In genomic region chr5:96093890-96094381, GRCh38 we compare ENCODE assay signal across 12 cellular contexts.
DNase-seq lines count a peak whose midpoint lies in the region; ATAC-seq, FAIRE-seq and TF ChIP-seq lines count a peak whose summit lies in the region.
"Had no signal": no experiment of that assay in that cellular context is flagged by ENCODE, and none has a peak within 500 bp of the region (broad histone marks: within the 10 kb centered on the region; RNA-seq: fewer than 3 reads in every experiment).

No MANE protein-coding gene starts in this region.

- TF ChIP-seq CTCF in progenitor cell of endocrine pancreas (IDR thresholded peaks at IDR 0.05; ENCODE audit: unreplicated experiment), result no peak

- H3K9me3 Mint-ChIP-seq in progenitor cell of endocrine pancreas (ENCODE audit: low read depth), result peaks cover 15% of the 10 kb centered on the region
- peaks cover 4% of the 10 kb centered on the region for H3K9me3 Mint-ChIP-seq in activated T-cell treated with anti-CD3 and anti-CD28 coated beads, Interleukin-2, amount 50 U/mL, for 4 hours

- H3K4me1 Mint-ChIP-seq in progenitor cell of endocrine pancreas (ENCODE audit: low read depth), result peaks cover 31% of the 10 kb centered on the region
- no peaks in the 10 kb centered on the region for H3K4me1 Mint-ChIP-seq in activated T-cell treated with anti-CD3 and anti-CD28 coated beads, Interleukin-2, amount 50 U/mL, for 4 hours (ENCODE audit: low read depth)

- H3K36me3 Mint-ChIP-seq in progenitor cell of endocrine pancreas (ENCODE audit: insufficient read depth), result peaks cover 3% of the 10 kb centered on the region
- no peaks in the 10 kb centered on the region for H3K36me3 Mint-ChIP-seq in activated T-cell treated with anti-CD3 and anti-CD28 coated beads, Interleukin-2, amount 50 U/mL, for 4 hours (ENCODE audit: insufficient read depth)

- H3K27ac Mint-ChIP-seq in progenitor cell of endocrine pancreas, result peak overlapping the region; percentile 73
- H3K27ac Mint-ChIP-seq: activated CD4-positive, alpha-beta T cell treated with anti-CD3 and anti-CD28 coated beads for 36 hours had no signal

- no peaks in the 10 kb centered on the region for H3K27me3 Mint-ChIP-seq in progenitor cell of endocrine pancreas
- H3K27me3 Mint-ChIP-seq in activated T-cell treated with anti-CD3 and anti-CD28 coated beads, Interleukin-2, amount 50 U/mL, for 4 hours (ENCODE audit: low read depth), result no peaks in the 10 kb centered on the region
- H3K27me3 Mint-ChIP-seq: activated CD4-positive, alpha-beta T cell treated with anti-CD3 and anti-CD28 coated beads for 36 hours had no signal

- DNase-seq in ELR (ENCODE audit: low read depth), result peak; percentile 51
- peak; percentile 69 for DNase-seq in RCC 7860 (ENCODE audit: low spot score)
- peak; percentile 46 for DNase-seq in fibroblast of gingiva (ENCODE audit: low read depth)
- no peak for DNase-seq in progenitor cell of endocrine pancreas (ENCODE audit: low spot score, unreplicated experiment)
- no peak for DNase-seq in activated T-cell treated with anti-CD3 and anti-CD28 coated beads, Interleukin-2, amount 50 U/mL, for 4 hours
- DNase-seq in nucleus accumbens (lab: John Stamatoyannopoulos, UW), result no peak
- no peak for DNase-seq in NCI-H1694 treated with DMSO at 0.1 percent for 48 hours (lab: John Stamatoyannopoulos, UW)
- DNase-seq: activated CD4-positive, alpha-beta T cell treated with anti-CD3 and anti-CD28 coated beads for 36 hours; activated T-cell treated with anti-CD3 and anti-CD28 coated beads, Interleukin-2, amount 50 U/mL, for 48 hours; hypothalamus; T-helper 1 cell had no signal

- no peak for ATAC-seq in activated T-cell treated with anti-CD3 and anti-CD28 coated beads, Interleukin-2, amount 50 U/mL, for 4 hours
- ATAC-seq in HG03045 (IDR thresholded peaks at IDR 0.05; ENCODE audit: unreplicated experiment), result no peak
- ATAC-seq: activated CD4-positive, alpha-beta T cell treated with anti-CD3 and anti-CD28 coated beads for 36 hours had no signal

- H3K4me3 Mint-ChIP-seq in progenitor cell of endocrine pancreas (ENCODE audit: low read depth), result no peak overlapping the region
- no peak overlapping the region for H3K4me3 Mint-ChIP-seq in activated T-cell treated with anti-CD3 and anti-CD28 coated beads, Interleukin-2, amount 50 U/mL, for 4 hours
- H3K4me3 Mint-ChIP-seq: activated CD4-positive, alpha-beta T cell treated with anti-CD3 and anti-CD28 coated beads for 36 hours had no signal

- peak; percentile 92 for FAIRE-seq in RCC 7860 (lab: Jason Lieb, UNC)

Comparison
In these comparisons a context has a peak if more than half of its experiments do, and no peak if none do; other contexts are left out.
1. DNase-seq: peak in ELR (single experiment), RCC 7860 (single experiment) and fibroblast of gingiva (single experiment); none in progenitor cell of endocrine pancreas (single experiment), activated T-cell treated with anti-CD3 and anti-CD28 coated beads, Interleukin-2, amount 50 U/mL, for 4 hours (single experiment), nucleus accumbens (0 of 56) and NCI-H1694 treated with DMSO at 0.1 percent for 48 hours (single experiment).